16 cellular contexts compared by ENCODE assay signal in genomic region chr5:66655395-66656324, GRCh38. TPM values are rescaled to one million over a fixed set of nuclear protein-coding genes. Genes with fewer than 3 reads are reported as not detected.
A peak's percentile ranks its signal among the peaks of the same experiment; 100 is the strongest.
DNase-seq lines count a peak whose midpoint lies in the region; ATAC-seq, FAIRE-seq and TF ChIP-seq lines count a peak whose summit lies in the region.
"Had no signal": no experiment of that assay in that cellular context is flagged by ENCODE, and none has a peak within 500 bp of the region (broad histone marks: within the 10 kb centered on the region; RNA-seq: fewer than 3 reads in every experiment).

No MANE protein-coding gene starts in this region.

- no peaks in the 10 kb centered on the region for H3K36me3 ChIP-seq in bronchial epithelial cell (ENCODE audit: control insufficient read depth, insufficient read depth, low read length)
- H3K36me3 ChIP-seq: adrenal gland had no signal

- peak; percentile 90 for DNase-seq in NCI-H69 (lab: John Stamatoyannopoulos, UW)
- peak; percentile 57 for DNase-seq in bronchial epithelial cell (ENCODE audit: low read depth)
- no peak for DNase-seq in right cardiac atrium
- DNase-seq in putamen (ENCODE audit: low spot score), result peak; percentile 47
- no peak for DNase-seq in NCI-H1694 treated with DMSO at 0.1 percent for 48 hours (lab: John Stamatoyannopoulos, UW)
- DNase-seq in COLO829 (ENCODE audit: low spot score), result no peak
- DNase-seq: activated CD4-positive, alpha-beta T cell treated with anti-CD3 and anti-CD28 coated beads, Interleukin-2, amount 50 U/mL, for 4 hours; dermis blood vessel endothelial cell; HFFc6; Kasumi-1; NCI-H1436; stimulated activated CD4-positive, alpha-beta T cell treated with anti-CD3 and anti-CD28 coated beads, Interleukin-15, amount 100 ng/mL, for 24 hours had no signal

- 34% methylated on average over 2 of the region's 2 CpGs for WGBS in right cardiac atrium

- H3K4me3 ChIP-seq in bronchial epithelial cell (ENCODE audit: low read depth, low read length), result no peak overlapping the region
- no peak overlapping the region for H3K4me3 ChIP-seq in right cardiac atrium (ENCODE audit: low read length)
- H3K4me3 ChIP-seq: adrenal gland, SK-N-MC had no signal

- TF ChIP-seq CTCF in bronchial epithelial cell (IDR thresholded peaks at IDR 0.05; ENCODE audit: insufficient read depth, low read length, severe bottlenecking), result no peak

- intact Hi-C loops in right cardiac atrium (cut with DNase I), result no loop called here

- H3K27ac ChIP-seq in right cardiac atrium (ENCODE audit: low read length), result no peak overlapping the region
- H3K27ac ChIP-seq: adrenal gland, HL-60, SK-N-MC had no signal

- ATAC-seq in right cardiac atrium (peak; percentile 40 to 43), HG02759 (IDR thresholded peaks at IDR 0.05; ENCODE audit: unreplicated experiment) (no peak)

- no peak for FAIRE-seq in bronchial epithelial cell (lab: Jason Lieb, UNC)

- no peaks in the 10 kb centered on the region for H3K9me3 ChIP-seq in right cardiac atrium (ENCODE audit: control insufficient read depth, low read length)
- H3K9me3 ChIP-seq: adrenal gland had no signal

- H3K27me3 ChIP-seq in bronchial epithelial cell (ENCODE audit: control insufficient read depth, insufficient read depth, low read length) (no peaks in the 10 kb centered on the region), right cardiac atrium (ENCODE audit: control insufficient read depth, insufficient read depth) (no peaks in the 10 kb centered on the region)
- H3K27me3 ChIP-seq: adrenal gland had no signal

- no peaks in the 10 kb centered on the region for H3K4me1 ChIP-seq in right cardiac atrium (ENCODE audit: control insufficient read depth, insufficient read depth, low read length)

RNA-seq across cellular contexts. Expression of gene MAST4, which starts 59.5 kb away (rescaled TPM):
- 10.3 and 21.1 TPM in 2 replicates for total RNA-seq in bronchial epithelial cell
- 10 to 100 TPM; 46.8 to 71.5 (median 57.1) TPM for total RNA-seq in right cardiac atrium
- 18.9 TPM for polyA plus RNA-seq in right cardiac atrium

Comparison
In these comparisons a context has a peak if more than half of its experiments do, and no peak if none do; other contexts are left out.
1. DNase-seq: peak in NCI-H69 (single experiment), bronchial epithelial cell (single experiment) and putamen (single experiment); none in right cardiac atrium (0 of 3), NCI-H1694 treated with DMSO at 0.1 percent for 48 hours (single experiment) and COLO829 (single experiment).